In the genomic region with DNA sequence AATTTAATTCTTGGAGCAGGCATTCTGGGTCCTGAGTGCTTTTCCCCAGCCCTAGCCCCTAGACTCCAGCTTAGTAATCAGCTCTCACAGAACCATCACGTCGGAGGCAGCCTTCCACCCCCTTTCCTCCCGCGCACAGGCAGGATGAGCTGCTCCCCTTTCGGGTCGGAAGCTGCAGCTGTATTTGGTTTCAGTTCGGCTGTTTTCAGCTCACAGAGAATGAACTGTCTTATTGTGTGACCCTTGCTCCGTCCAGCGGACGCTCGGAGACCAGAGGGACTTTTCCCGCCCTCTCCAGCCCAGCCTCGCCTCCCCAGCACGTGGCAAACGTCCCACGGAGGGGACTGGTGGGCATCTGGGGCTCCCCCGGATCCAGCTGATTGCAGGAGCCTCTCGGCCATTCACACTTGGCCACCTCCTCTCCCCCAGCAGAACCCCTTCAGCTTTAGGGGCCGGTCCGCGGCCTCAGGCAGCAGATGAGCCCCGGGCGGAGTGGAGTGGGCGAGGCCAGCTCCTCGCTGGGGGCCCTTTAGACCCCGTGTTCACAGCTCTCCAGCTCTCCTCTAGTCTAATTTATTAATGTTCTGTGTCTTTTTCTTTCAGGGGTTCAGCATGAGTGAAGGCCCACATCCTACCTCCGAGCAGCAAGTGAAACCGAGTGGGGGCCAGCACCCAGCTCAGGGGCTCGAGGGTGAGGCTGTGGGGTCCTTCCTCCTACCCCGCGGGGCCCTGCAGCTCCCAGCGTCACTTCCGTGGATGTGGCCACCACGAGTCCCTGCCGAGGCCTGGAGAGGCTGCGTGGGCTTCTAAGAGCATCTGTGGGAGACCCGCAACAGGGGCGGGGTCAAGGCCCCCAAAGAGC, we compare ENCODE assay signal across 1 cellular context.
A peak's percentile ranks its signal among the peaks of the same experiment; 100 is the strongest.
TF ChIP-seq lines count a peak whose summit lies in the region.

No MANE protein-coding gene starts in this region.

TF ChIP-seq in H1, 55 proteins besides CTCF, POLR2A, EP300 and RAD21:
- peak; percentile 84 for TF ChIP-seq MAX (IDR thresholded peaks at IDR 0.05)
- no peak for TF ChIP-seq CBX8 (IDR thresholded peaks at IDR 0.05; ENCODE audit: borderline replicate concordance, low read depth, low read length)
- TF ChIP-seq, protein P1, sequence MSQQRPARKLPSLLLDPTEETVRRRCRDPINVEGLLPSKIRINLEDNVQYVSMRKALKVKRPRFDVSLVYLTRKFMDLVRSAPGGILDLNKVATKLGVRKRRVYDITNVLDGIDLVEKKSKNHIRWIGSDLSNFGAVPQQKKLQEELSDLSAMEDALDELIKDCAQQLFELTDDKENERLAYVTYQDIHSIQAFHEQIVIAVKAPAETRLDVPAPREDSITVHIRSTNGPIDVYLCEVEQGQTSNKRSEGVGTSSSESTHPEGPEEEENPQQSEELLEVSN (IDR thresholded peaks at IDR 0.05): peak; percentile 98
- no peak for TF ChIP-seq JUN (IDR thresholded peaks at IDR 0.05; ENCODE audit: low read depth, low read length)
- no peak for TF ChIP-seq CHD2 (IDR thresholded peaks at IDR 0.05; ENCODE audit: low read length)
- no peak for TF ChIP-seq CBX5 (IDR thresholded peaks at IDR 0.05; ENCODE audit: low read depth, low read length)
- no peak for TF ChIP-seq KDM4A (IDR thresholded peaks at IDR 0.05; ENCODE audit: low read depth, low read length, severe bottlenecking)
- no peak for TF ChIP-seq TAF7 (optimal IDR thresholded peaks at IDR 0.05; ENCODE audit: borderline replicate concordance, low read depth, low read length)
